Comparison of ENCODE assay signal across 23 cellular contexts in genomic region chr4:74339501-74339900, GRCh38. TPM values are rescaled to one million over a fixed set of nuclear protein-coding genes. Genes with fewer than 3 reads are reported as not detected.
DNase-seq lines count a peak whose midpoint lies in the region; ATAC-seq and TF ChIP-seq lines count a peak whose summit lies in the region.
"Had no signal": no experiment of that assay in that cellular context is flagged by ENCODE, and none has a peak within 500 bp of the region (broad histone marks: within the 10 kb centered on the region; RNA-seq: fewer than 3 reads in every experiment).

No MANE protein-coding gene starts in this region.

- in situ Hi-C loops in GM13976 (cut with MboI; ENCODE audit: low sequenced_read_pairs, unreplicated experiment), result no loop called here

- DNase-seq in fibroblast of villous mesenchyme (ENCODE audit: low read depth), result peak; percentile 19
- no peak for DNase-seq in T-helper 2 cell
- no peak for DNase-seq in A172 (ENCODE audit: low spot score)
- DNase-seq in GM13976 (ENCODE audit: low spot score), result no peak
- DNase-seq: DMS79, NCI-H1694, NCI-H2081, NCI-H2171, NCI-H345, NCI-H524, NCI-H774, T-helper 1 cell, T-helper 9 cell had no signal

- H3K4me3 ChIP-seq in fibroblast of villous mesenchyme (ENCODE audit: low read depth, low read length), result no peak overlapping the region
- H3K4me3 ChIP-seq: A549, SJSA1 had no signal

- TF ChIP-seq CTCF in fibroblast of villous mesenchyme (IDR thresholded peaks at IDR 0.05; ENCODE audit: insufficient read depth, low read depth, low read length), result no peak
- TF ChIP-seq CTCF in GM13976 (IDR thresholded peaks at IDR 0.05; ENCODE audit: borderline replicate concordance, control extremely low read depth, extremely low read depth, insufficient read depth, missing control alignments), result no peak

- peak; percentile 61 for ATAC-seq in GM18498 (IDR thresholded peaks at IDR 0.05; ENCODE audit: unreplicated experiment)
- peak; percentile 38 for ATAC-seq in GM21367 (IDR thresholded peaks at IDR 0.05; ENCODE audit: unreplicated experiment)
- peak; percentile 52 for ATAC-seq in HG03520 (IDR thresholded peaks at IDR 0.05; ENCODE audit: unreplicated experiment)
- ATAC-seq: A549, HCT116 had no signal

RNA-seq across cellular contexts. Expression of gene EREG, which starts 25.4 kb away (rescaled TPM):
- 1.3 and 5.2 TPM in 2 replicates for total RNA-seq in fibroblast of villous mesenchyme
- 0.02 TPM in 1 of 2 replicates, not detected in the other for total RNA-seq in A172 (2014; rRNA removed; shearing (Covaris generic))
- total RNA-seq: B cell, H1, HT1080, SJSA1 had no signal

RNA-seq across cellular contexts. Expression of gene EPGN, which starts 31.2 kb away (rescaled TPM):
- 0.32 and 0.43 TPM in 2 replicates for total RNA-seq in fibroblast of villous mesenchyme
- not detected in 2 replicates for total RNA-seq in A172 (2014; rRNA removed; shearing (Covaris generic))
- total RNA-seq: H1, HT1080, M059J had no signal
